In genomic region chr7:128523940-128524524, GRCh38 we compare ENCODE assay signal across 8 cellular contexts. TPM values are rescaled to one million over a fixed set of nuclear protein-coding genes. Genes with fewer than 3 reads are reported as not detected.
DNase-seq lines count a peak whose midpoint lies in the region; ATAC-seq, FAIRE-seq and TF ChIP-seq lines count a peak whose summit lies in the region.
"Not testable (repeated sequence)": the region's sequence is repeated elsewhere in the genome, so short reads cannot be mapped to it uniquely, and the experiment has no call there.

No MANE protein-coding gene starts in this region.

- DNase-seq in A673 (ENCODE audit: low spot score) (peak; percentile 12), endothelial cell of umbilical vein (ENCODE audit: low read depth, low spot score) (peak; percentile 11)
- not testable (repeated sequence) for DNase-seq in IMR-90; activated CD8-positive, alpha-beta T cell treated with anti-CD3 and anti-CD28 coated beads for 36 hours; left lobe of liver (ENCODE audit: low spot score); neuronal stem cell (ENCODE audit: low spot score); sigmoid colon

- not testable (repeated sequence) for H3K4me1 ChIP-seq in A673 (ENCODE audit: insufficient read depth, low read length, poor library complexity, severe bottlenecking); IMR-90 (ENCODE audit: control insufficient read depth, insufficient read depth, low read length); endothelial cell of umbilical vein (ENCODE audit: control insufficient read depth, extremely low read depth, insufficient read depth, low read length)
- peaks cover 21% of the 10 kb centered on the region for H3K4me1 ChIP-seq in OCI-LY3 (ENCODE audit: low read length)
- H3K4me1 ChIP-seq in neuronal stem cell (ENCODE audit: control insufficient read depth in 2 of 2, insufficient read depth in 1 of 2, low read depth in 1 of 2, low read length in 2 of 2), result peaks cover 2 to 12% of the 10 kb centered on the region in 2 donors
- H3K4me1 ChIP-seq in sigmoid colon, result peaks cover 0 to 16% (median 13%) of the 10 kb centered on the region in 4 donors

- not testable (repeated sequence) for H2AFZ ChIP-seq in IMR-90 (replicated peaks; ENCODE audit: low read length, poor library complexity); OCI-LY3 (ENCODE audit: low read depth, low read length); endothelial cell of umbilical vein (ENCODE audit: low read depth, low read length)
- H2AFZ ChIP-seq in neuronal stem cell (ENCODE audit: low read length), result peak overlapping the region; percentile 10

- ATAC-seq in IMR-90 (ENCODE audit: low read depth) (peak; percentile 8; the same call in 1 of the 2 replicates), left lobe of liver (peak; percentile 20)
- ATAC-seq in activated CD8-positive, alpha-beta T cell treated with anti-CD3 and anti-CD28 coated beads for 36 hours, result not testable (repeated sequence)

- not testable (repeated sequence) for H3K27me3 ChIP-seq in A673 (replicated peaks; ENCODE audit: insufficient read depth, low read depth, low read length, poor library complexity); IMR-90 (ENCODE audit: control insufficient read depth, insufficient read depth, low read length); OCI-LY3 (ENCODE audit: low read depth, low read length); endothelial cell of umbilical vein (ENCODE audit: control insufficient read depth in 2 of 2, insufficient read depth in 2 of 2, low read length in 2 of 2); neuronal stem cell (ENCODE audit: control insufficient read depth in 3 of 3, insufficient read depth in 3 of 3, low read depth in 1 of 3, low read length in 3 of 3); sigmoid colon

- not testable (repeated sequence) for TF ChIP-seq POLR2A in IMR-90 (IDR thresholded peaks at IDR 0.05; ENCODE audit: low read depth, low read length); endothelial cell of umbilical vein (IDR thresholded peaks at IDR 0.05; ENCODE audit: low read depth, low read length); sigmoid colon (IDR thresholded peaks at IDR 0.05)

- H3K79me1 ChIP-seq in IMR-90 (ENCODE audit: low read depth in 1 of 2, low read length in 2 of 2); neuronal stem cell (ENCODE audit: low read depth, low read length): not testable (repeated sequence)

- not testable (repeated sequence) for H2BK20ac ChIP-seq in IMR-90 (ENCODE audit: low read depth, low read length)

- not testable (repeated sequence) for H3K27ac ChIP-seq in A673 (ENCODE audit: low read depth, low read length, poor library complexity, severe bottlenecking); IMR-90 (ENCODE audit: insufficient read depth, low read length); OCI-LY3 (ENCODE audit: low read length); endothelial cell of umbilical vein (ENCODE audit: insufficient read depth, low read depth, low read length); neuronal stem cell (replicated peaks; ENCODE audit: low read length)
- peak overlapping the region; percentile 52 to 67 (median 59) for H3K27ac ChIP-seq in sigmoid colon

- not testable (repeated sequence) for H4K91ac ChIP-seq in IMR-90 (ENCODE audit: insufficient read depth, low read depth, low read length); neuronal stem cell (ENCODE audit: low read depth, low read length, poor library complexity)

- intact Hi-C loops in A673 (cut with micrococcal nuclease; ENCODE audit: unreplicated experiment); IMR-90 (cut with micrococcal nuclease); activated CD8-positive, alpha-beta T cell treated with anti-CD3 and anti-CD28 coated beads for 36 hours (cut with micrococcal nuclease); sigmoid colon (cut with DNase I): not testable (repeated sequence)
- intact Hi-C loops in endothelial cell of umbilical vein (cut with micrococcal nuclease), result loop anchor here (1.0 kb wide), 1 partner anchor 7 kb away; no protein-coding TSS in a partner anchor

- H4K20me1 ChIP-seq in IMR-90 (ENCODE audit: insufficient read depth, low read length); OCI-LY3 (ENCODE audit: insufficient read depth, low read length); endothelial cell of umbilical vein (replicated peaks; ENCODE audit: control insufficient read depth, extremely low read depth, insufficient read depth, low read length): not testable (repeated sequence)

- not testable (repeated sequence) for TF ChIP-seq CTCF in A673 (conservative IDR thresholded peaks at IDR 0.05; ENCODE audit: low read depth, low read length); IMR-90 (conservative IDR thresholded peaks at IDR 0.05; ENCODE audit: low read depth, low read length); OCI-LY3 (IDR thresholded peaks at IDR 0.05; ENCODE audit: low read depth, low read length); activated CD8-positive, alpha-beta T cell treated with anti-CD3 and anti-CD28 coated beads for 36 hours (IDR thresholded peaks at IDR 0.05); endothelial cell of umbilical vein (IDR thresholded peaks at IDR 0.05; ENCODE audit: extremely low read depth in 1 of 2, insufficient read depth in 1 of 2, low read depth in 1 of 2, low read length in 2 of 2); sigmoid colon (IDR thresholded peaks at IDR 0.05)

- not testable (repeated sequence) for H3K4me2 ChIP-seq in IMR-90 (ENCODE audit: low read depth, low read length); endothelial cell of umbilical vein (ENCODE audit: insufficient read depth, low read length); neuronal stem cell (ENCODE audit: insufficient read depth, low read length, poor library complexity, severe bottlenecking)
- peak overlapping the region; percentile 7; the same call in 1 of the 2 replicates for H3K4me2 ChIP-seq in OCI-LY3 (ENCODE audit: low read length)

- H3K4ac ChIP-seq in IMR-90 (ENCODE audit: low read depth, low read length); neuronal stem cell (ENCODE audit: low read length): not testable (repeated sequence)

- H2AK5ac ChIP-seq in IMR-90 (ENCODE audit: low read depth, low read length); neuronal stem cell (ENCODE audit: low read depth, low read length): not testable (repeated sequence)

- FAIRE-seq in endothelial cell of umbilical vein (lab: Jason Lieb, UNC), result peak; percentile 15

- peak overlapping the region; percentile 34 for H3K27ac Mint-ChIP-seq in activated CD8-positive, alpha-beta T cell treated with anti-CD3 and anti-CD28 coated beads for 36 hours

- TF ChIP-seq EP300 in sigmoid colon (IDR thresholded peaks at IDR 0.05), result not testable (repeated sequence)

- H4K5ac ChIP-seq in IMR-90 (ENCODE audit: low read depth, low read length), result not testable (repeated sequence)

- not testable (repeated sequence) for H3K9me3 ChIP-seq in A673 (ENCODE audit: low read depth, low read length, poor library complexity, severe bottlenecking); IMR-90 (ENCODE audit: control insufficient read depth, insufficient read depth, low read length); OCI-LY3 (ENCODE audit: insufficient read depth, low read length); endothelial cell of umbilical vein (replicated peaks; ENCODE audit: control insufficient read depth, insufficient read depth, low read length); neuronal stem cell (replicated peaks in 1 of 2; ENCODE audit: control insufficient read depth in 2 of 2, insufficient read depth in 1 of 2, low read depth in 1 of 2, low read length in 2 of 2); sigmoid colon

- H3K18ac ChIP-seq in IMR-90 (ENCODE audit: low read depth, low read length); neuronal stem cell (ENCODE audit: low read length): not testable (repeated sequence)

- not testable (repeated sequence) for TF ChIP-seq RAD21 in IMR-90 (IDR thresholded peaks at IDR 0.05; ENCODE audit: low read length)

- not testable (repeated sequence) for H3K36me3 ChIP-seq in A673 (ENCODE audit: insufficient read depth, low read length, poor library complexity, severe bottlenecking); IMR-90 (ENCODE audit: control insufficient read depth, insufficient read depth, low read length); OCI-LY3 (replicated peaks; ENCODE audit: low read depth, low read length); endothelial cell of umbilical vein (ENCODE audit: control insufficient read depth in 2 of 2, extremely low read depth in 1 of 2, insufficient read depth in 2 of 2, low read length in 2 of 2); neuronal stem cell (replicated peaks in 1 of 2; ENCODE audit: control insufficient read depth in 2 of 2, insufficient read depth in 2 of 2, low read length in 2 of 2); sigmoid colon

- H3K4me1 Mint-ChIP-seq in activated CD8-positive, alpha-beta T cell treated with anti-CD3 and anti-CD28 coated beads for 36 hours (ENCODE audit: low read depth), result peaks cover 13% of the 10 kb centered on the region

- not testable (repeated sequence) for H2AK9ac ChIP-seq in IMR-90 (replicated peaks; ENCODE audit: low read depth, low read length, poor library complexity)

- not testable (repeated sequence) for H3K36me3 Mint-ChIP-seq in activated CD8-positive, alpha-beta T cell treated with anti-CD3 and anti-CD28 coated beads for 36 hours (ENCODE audit: low read depth)

- not testable (repeated sequence) for H3K27me3 Mint-ChIP-seq in activated CD8-positive, alpha-beta T cell treated with anti-CD3 and anti-CD28 coated beads for 36 hours

- dilution Hi-C loops in IMR-90 (cut with HindIII; ENCODE audit: low sequenced_read_pairs, unreplicated experiment); endothelial cell of umbilical vein (cut with MboI; ENCODE audit: extremely low pct_ligation_motif_present, low sequenced_read_pairs): not testable (repeated sequence)

- CTCF ChIA-PET in A673 (lab: Charles Lee); IMR-90 (lab: Yijun Ruan, JAX); activated CD8-positive, alpha-beta T cell treated with anti-CD3 and anti-CD28 coated beads for 36 hours (lab: Charles Lee); endothelial cell of umbilical vein (lab: Charles Lee): not testable (repeated sequence)

- BruUV-seq in A673 (replicated peaks; lab: Mats Ljungman, UMichigan); IMR-90 (replicated peaks; lab: Mats Ljungman, UMichigan); endothelial cell of umbilical vein (replicated peaks; lab: Mats Ljungman, UMichigan): not testable (repeated sequence)

- H2BK5ac ChIP-seq in IMR-90 (ENCODE audit: low read depth, low read length, poor library complexity, severe bottlenecking); neuronal stem cell (ENCODE audit: low read length): not testable (repeated sequence)

- not testable (repeated sequence) for H3K23ac ChIP-seq in IMR-90 (ENCODE audit: low read depth, low read length); neuronal stem cell (ENCODE audit: low read depth, low read length, poor library complexity)

- POLR2A ChIA-PET in A673 (lab: Charles Lee; ENCODE audit: low non-redundant PET); IMR-90 (lab: Charles Lee; ENCODE audit: unreplicated experiment); endothelial cell of umbilical vein (lab: Charles Lee): not testable (repeated sequence)
- POLR2A ChIA-PET in activated CD8-positive, alpha-beta T cell treated with anti-CD3 and anti-CD28 coated beads for 36 hours (lab: Charles Lee), result interaction anchor here (0.9 kb wide), 1 partner anchor 16 kb away, joined by 3 read pairs; no protein-coding TSS in a partner anchor

- H3K9me3 Mint-ChIP-seq in activated CD8-positive, alpha-beta T cell treated with anti-CD3 and anti-CD28 coated beads for 36 hours, result not testable (repeated sequence)

- H2BK12ac ChIP-seq in neuronal stem cell (ENCODE audit: low read length), result not testable (repeated sequence)

- WGBS in IMR-90 (ENCODE audit: extremely low coverage in 2 of 2, insufficient read length in 1 of 2), 2 experiments, result 67% methylated on average over 5 of the region's 9 CpGs; no CpG with 5 or more reads in 1 of the 2 experiments
- WGBS in neuronal stem cell (ENCODE audit: extremely low coverage in 2 of 2, insufficient read length in 2 of 2, insufficient replicate concordance in 1 of 2), 2 donors, result no CpG with 5 or more reads among the region's 9 CpGs
- WGBS in sigmoid colon, 2 donors, result 14 to 68% methylated on average over 9 of the region's 9 CpGs

- H4K8ac ChIP-seq in IMR-90 (ENCODE audit: low read depth in 2 of 2, low read length in 2 of 2); neuronal stem cell (ENCODE audit: low read depth, low read length): not testable (repeated sequence)

- H3K9me1 ChIP-seq in IMR-90 (ENCODE audit: insufficient read depth, low read length); endothelial cell of umbilical vein (replicated peaks; ENCODE audit: control insufficient read depth, extremely low read depth, insufficient read depth, low read length): not testable (repeated sequence)

- not testable (repeated sequence) for H3K14ac ChIP-seq in IMR-90 (replicated peaks; ENCODE audit: low read depth, low read length); neuronal stem cell (ENCODE audit: low read length)

- H3K4me3 ChIP-seq in A673 (ENCODE audit: low read depth, low read length, poor library complexity, severe bottlenecking); IMR-90 (ENCODE audit: insufficient read depth, low read depth, low read length); OCI-LY3 (ENCODE audit: low read length); endothelial cell of umbilical vein (replicated peaks in 1 of 3; ENCODE audit: insufficient read depth in 1 of 3, low read depth in 1 of 3, low read length in 3 of 3); neuronal stem cell (ENCODE audit: low read length in 2 of 2); sigmoid colon: not testable (repeated sequence)

- H3K79me2 ChIP-seq in OCI-LY3 (ENCODE audit: low read length); endothelial cell of umbilical vein (ENCODE audit: control insufficient read depth, insufficient read depth, low read length): not testable (repeated sequence)

- not testable (repeated sequence) for H2BK120ac ChIP-seq in IMR-90 (ENCODE audit: low read depth, low read length); neuronal stem cell (ENCODE audit: low read depth, low read length)

- H3K4me3 Mint-ChIP-seq in activated CD8-positive, alpha-beta T cell treated with anti-CD3 and anti-CD28 coated beads for 36 hours, result not testable (repeated sequence)

- H2BK15ac ChIP-seq in IMR-90 (ENCODE audit: low read depth, low read length); neuronal stem cell (ENCODE audit: low read length): not testable (repeated sequence)

- not testable (repeated sequence) for H3K56ac ChIP-seq in IMR-90 (ENCODE audit: extremely low read depth, insufficient read depth, low read length)

- H3K9ac ChIP-seq in IMR-90 (ENCODE audit: low read depth, low read length); OCI-LY3 (ENCODE audit: low read length); endothelial cell of umbilical vein (replicated peaks; ENCODE audit: extremely low read depth, insufficient read depth, low read length); neuronal stem cell (ENCODE audit: low read depth, low read length, poor library complexity): not testable (repeated sequence)

- in situ Hi-C loops in IMR-90 (cut with MboI; ENCODE audit: low sequenced_read_pairs), result not testable (repeated sequence)

RNA-seq across cellular contexts. Expression of gene METTL2B, which starts 47.5 kb away (rescaled TPM):
- total RNA-seq in A673 (2021), result 53.8 and 58.7 TPM in 2 replicates
- 34.2 and 45.8 TPM in 2 replicates for total RNA-seq in IMR-90 (2012; rRNA removed)
- polyA plus RNA-seq in IMR-90 (2012; rRNA removed), result 14.1 and 18.0 TPM in 2 replicates
- polyA plus RNA-seq in IMR-90 (2012; cell fraction: cytosol; rRNA removed), result 7.1 and 7.9 TPM in 2 replicates
- 6.4 and 18.4 TPM in 2 replicates for polyA plus RNA-seq in IMR-90 (2012; cell fraction: nucleus; rRNA removed; ENCODE audit: low replicate concordance)
- total RNA-seq in activated CD8-positive, alpha-beta T cell treated with anti-CD3 and anti-CD28 coated beads for 36 hours, result 10 to 100 TPM; 38.9 to 45.6 TPM
- total RNA-seq in endothelial cell of umbilical vein, result 30.0 and 35.6 TPM in 2 replicates
- polyA plus RNA-seq in endothelial cell of umbilical vein, result 14.2 and 15.9 TPM in 2 replicates
- polyA plus RNA-seq in endothelial cell of umbilical vein (2011; cell fraction: cytosol; rRNA removed), result 15.4 and 16.4 TPM in 2 replicates
- 22.3 and 22.6 TPM in 2 replicates for polyA plus RNA-seq in endothelial cell of umbilical vein (2011; cell fraction: nucleus; rRNA removed)
- polyA plus RNA-seq in endothelial cell of umbilical vein (2012), result 19.3 and 22.0 TPM in 2 replicates
- 27.6 and 28.9 TPM in 2 replicates for polyA minus RNA-seq in endothelial cell of umbilical vein
- 31.9 TPM for polyA minus RNA-seq in endothelial cell of umbilical vein (2011; cell fraction: cytosol; rRNA and poly(A)+ RNA removed)
- 36.0 and 38.5 TPM in 2 replicates for polyA minus RNA-seq in endothelial cell of umbilical vein (2011; cell fraction: nucleus; rRNA and poly(A)+ RNA removed)
- 13.9 TPM for total RNA-seq in left lobe of liver
- 27.1 TPM for polyA plus RNA-seq in neuronal stem cell (2013, experiment 1 of 2)
- polyA plus RNA-seq in neuronal stem cell (2013, experiment 2 of 2), result 25.9 TPM
- 10 to 100 TPM; 18.1 to 23.2 (median 20.8) TPM for total RNA-seq in sigmoid colon
- polyA plus RNA-seq in sigmoid colon, result 10 to 100 TPM in 2 of 3 donors, 1 to 10 TPM in 1; 9.6 to 17.2 (median 12.0) TPM
